Comparison of ENCODE assay signal across 8 cellular contexts in genomic region chr1:44808938-44809917, GRCh38. TPM values are rescaled to one million over a fixed set of nuclear protein-coding genes. Genes with fewer than 3 reads are reported as not detected.
DNase-seq lines count a peak whose midpoint lies in the region; ATAC-seq and TF ChIP-seq lines count a peak whose summit lies in the region.

No MANE protein-coding gene starts in this region.

- WGBS in hepatocyte (ENCODE audit: low lambda C conversion rate, missing lambda C conversion rate) = 36% methylated on average over 6 of the region's 6 CpGs

- no peaks in the 10 kb centered on the region for H3K27me3 Mint-ChIP-seq in activated naive CD8-positive, alpha-beta T cell treated with anti-CD3 and anti-CD28 coated beads, Interleukin-2, amount 10 ng/mL, durations not matched to agents 7 days and 5 days

- H3K4me3 Mint-ChIP-seq in activated naive CD8-positive, alpha-beta T cell treated with anti-CD3 and anti-CD28 coated beads, Interleukin-2, amount 10 ng/mL, durations not matched to agents 7 days and 5 days = peak overlapping the region; percentile 78

- H3K36me3 Mint-ChIP-seq in activated naive CD8-positive, alpha-beta T cell treated with anti-CD3 and anti-CD28 coated beads, Interleukin-2, amount 10 ng/mL, durations not matched to agents 7 days and 5 days = peaks cover 10% of the 10 kb centered on the region

- H3K9me3 ChIP-seq in SJSA1 (replicated peaks) (no peaks in the 10 kb centered on the region), hepatocyte (ENCODE audit: low read depth) (no peaks in the 10 kb centered on the region)

- no peaks in the 10 kb centered on the region for H4K20me1 ChIP-seq in hepatocyte (ENCODE audit: insufficient read depth, poor library complexity, severe bottlenecking)

- peak overlapping the region; percentile 99 for H3K27ac Mint-ChIP-seq in activated naive CD8-positive, alpha-beta T cell treated with anti-CD3 and anti-CD28 coated beads, Interleukin-2, amount 10 ng/mL, durations not matched to agents 7 days and 5 days

- no peak overlapping the region for H2AFZ ChIP-seq in hepatocyte

- H3K9me3 Mint-ChIP-seq in activated naive CD8-positive, alpha-beta T cell treated with anti-CD3 and anti-CD28 coated beads, Interleukin-2, amount 10 ng/mL, durations not matched to agents 7 days and 5 days = no peaks in the 10 kb centered on the region

- peaks cover 52% of the 10 kb centered on the region for H3K4me1 Mint-ChIP-seq in activated naive CD8-positive, alpha-beta T cell treated with anti-CD3 and anti-CD28 coated beads, Interleukin-2, amount 10 ng/mL, durations not matched to agents 7 days and 5 days

- H3K27ac ChIP-seq in SJSA1 = peak overlapping the region; percentile 99
- H3K27ac ChIP-seq in hepatocyte = peak overlapping the region; percentile 100

- H3K27me3 ChIP-seq in SJSA1 (replicated peaks) = no peaks in the 10 kb centered on the region
- H3K27me3 ChIP-seq in hepatocyte = no peaks in the 10 kb centered on the region

- peaks cover 30% of the 10 kb centered on the region for H3K36me3 ChIP-seq in SJSA1
- no peaks in the 10 kb centered on the region for H3K36me3 ChIP-seq in hepatocyte (replicated peaks; ENCODE audit: insufficient read depth, low read depth)

- no peaks in the 10 kb centered on the region for H3K9me2 ChIP-seq in hepatocyte (replicated peaks; ENCODE audit: insufficient read depth)

- peak; percentile 51 for TF ChIP-seq POLR2A in GM15510 (IDR thresholded peaks at IDR 0.05; ENCODE audit: borderline replicate concordance, extremely low read depth, insufficient read length)

- H3K79me2 ChIP-seq in hepatocyte = peaks cover 17% of the 10 kb centered on the region

- peak overlapping the region; percentile 18 for H3K4me3 ChIP-seq in SJSA1
- no peak overlapping the region for H3K4me3 ChIP-seq in hepatocyte

- H3K4me1 ChIP-seq in SJSA1 (replicated peaks) (peaks cover 55% of the 10 kb centered on the region), hepatocyte (ENCODE audit: insufficient read depth) (peaks cover 53% of the 10 kb centered on the region)

- H3K4me2 ChIP-seq in hepatocyte = peak overlapping the region; percentile 75

- TF ChIP-seq CTCF in hepatocyte (IDR thresholded peaks at IDR 0.05; ENCODE audit: poor library complexity) = no peak

- POLR2A ChIA-PET in activated naive CD8-positive, alpha-beta T cell treated with anti-CD3 and anti-CD28 coated beads, Interleukin-2, amount 10 ng/mL, durations not matched to agents 7 days and 5 days (lab: Charles Lee) = interaction anchor here (0.5 to 11.3 kb wide), 23 partner anchors 8 to 878 kb away, joined by 3 to 268 read pairs (median 10); partner anchors contain the start of genes BEST4, HECTD3, MUTYH and PLK3

- peak; percentile 39 for ATAC-seq in HG02981 (IDR thresholded peaks at IDR 0.05; ENCODE audit: unreplicated experiment)
- peak; percentile 69 for ATAC-seq in activated naive CD8-positive, alpha-beta T cell treated with anti-CD3 and anti-CD28 coated beads, Interleukin-2, amount 10 ng/mL, durations not matched to agents 7 days and 5 days (ENCODE audit: low read depth)
- no peak for ATAC-seq in GM21381 (IDR thresholded peaks at IDR 0.05; ENCODE audit: unreplicated experiment)

- DNase-seq in SJSA1 (ENCODE audit: low read depth in 1 of 2, low spot score in 2 of 2) (peak in 1 of 2 experiments; percentile 38), hepatocyte (ENCODE audit: low spot score) (peak; percentile 79), SW 1271 (lab: John Stamatoyannopoulos, UW) (no peak)
- peak; percentile 81 for DNase-seq in activated naive CD8-positive, alpha-beta T cell treated with anti-CD3 and anti-CD28 coated beads, Interleukin-2, amount 10 ng/mL, durations not matched to agents 7 days and 5 days
- DNase-seq in stimulated activated CD4-positive, alpha-beta T cell treated with anti-CD3 and anti-CD28 coated beads, Interleukin-12 subunit alpha, Interleukin-12 subunit beta, amount 100 ng/mL, for 48 hours (ENCODE audit: low read depth in 2 of 3, low spot score in 1 of 3) = peak; percentile 85 to 86 (median 85)

RNA-seq across cellular contexts. Expression of gene BTBD19, which starts 0.9 kb away (rescaled TPM):
- 0.81 and 4.0 TPM in 2 replicates for total RNA-seq in SJSA1 (2014; rRNA removed; shearing (Covaris generic))
- 1 to 10 TPM; 5.2 to 5.6 TPM for total RNA-seq in activated naive CD8-positive, alpha-beta T cell treated with anti-CD3 and anti-CD28 coated beads, Interleukin-2, amount 10 ng/mL, durations not matched to agents 7 days and 5 days
- total RNA-seq in hepatocyte = 4.8 and 5.5 TPM in 2 replicates
- polyA plus RNA-seq in hepatocyte = 16.8 and 20.6 TPM in 2 replicates

RNA-seq across cellular contexts. Expression of gene DYNLT4, which starts 2.1 kb away (rescaled TPM):
- total RNA-seq in SJSA1 (2014; rRNA removed; shearing (Covaris generic)) = not detected in 2 replicates
- total RNA-seq in activated naive CD8-positive, alpha-beta T cell treated with anti-CD3 and anti-CD28 coated beads, Interleukin-2, amount 10 ng/mL, durations not matched to agents 7 days and 5 days = under 1 TPM; 0.43 to 0.97 TPM
- 0.30 and 1.6 TPM in 2 replicates for total RNA-seq in hepatocyte
- polyA plus RNA-seq in hepatocyte = 2.2 and 3.0 TPM in 2 replicates

RNA-seq across cellular contexts. Expression of gene PLK3, which starts 9.1 kb away (rescaled TPM):
- 7.0 and 9.6 TPM in 2 replicates for total RNA-seq in SJSA1 (2014; rRNA removed; shearing (Covaris generic))
- 10 to 100 TPM; 68.8 to 70.7 TPM for total RNA-seq in activated naive CD8-positive, alpha-beta T cell treated with anti-CD3 and anti-CD28 coated beads, Interleukin-2, amount 10 ng/mL, durations not matched to agents 7 days and 5 days
- 8.9 and 18.2 TPM in 2 replicates for total RNA-seq in hepatocyte
- 38.7 and 40.1 TPM in 2 replicates for polyA plus RNA-seq in hepatocyte

RNA-seq across cellular contexts. Expression of gene BEST4, which starts 21.3 kb away (rescaled TPM):
- total RNA-seq in SJSA1 (2014; rRNA removed; shearing (Covaris generic)) = not detected in 2 replicates
- total RNA-seq in activated naive CD8-positive, alpha-beta T cell treated with anti-CD3 and anti-CD28 coated beads, Interleukin-2, amount 10 ng/mL, durations not matched to agents 7 days and 5 days = 1 to 10 TPM; 1.3 to 1.6 TPM
- 0.72 and 0.83 TPM in 2 replicates for total RNA-seq in hepatocyte
- 0.48 and 2.2 TPM in 2 replicates for polyA plus RNA-seq in hepatocyte

RNA-seq across cellular contexts. Expression of gene PTCH2, which starts 33.8 kb away (rescaled TPM):
- total RNA-seq in SJSA1 (2014; rRNA removed; shearing (Covaris generic)) = 1.0 and 1.5 TPM in 2 replicates
- total RNA-seq in activated naive CD8-positive, alpha-beta T cell treated with anti-CD3 and anti-CD28 coated beads, Interleukin-2, amount 10 ng/mL, durations not matched to agents 7 days and 5 days = 1 to 10 TPM; 1.0 to 1.6 TPM
- 0.43 and 0.56 TPM in 2 replicates for total RNA-seq in hepatocyte
- polyA plus RNA-seq in hepatocyte = 1.3 and 2.5 TPM in 2 replicates

Comparison
In these comparisons a context has a peak if more than half of its experiments do, and no peak if none do; other contexts are left out.
1. DNase-seq: peak in activated naive CD8-positive, alpha-beta T cell treated with anti-CD3 and anti-CD28 coated beads, Interleukin-2, amount 10 ng/mL, durations not matched to agents 7 days and 5 days (single experiment), hepatocyte (single experiment) and stimulated activated CD4-positive, alpha-beta T cell treated with anti-CD3 and anti-CD28 coated beads, Interleukin-12 subunit alpha, Interleukin-12 subunit beta, amount 100 ng/mL, for 48 hours (3 of 3); none in SW 1271 (0 of 2).